ENCODE assay signal across 1 cellular context in genomic region chr19:13132471-13133166, GRCh38.
TF ChIP-seq lines count a peak whose summit lies in the region.

No MANE protein-coding gene starts in this region.

TF ChIP-seq in GM23338, 12 proteins besides CTCF, POLR2A, EP300 and RAD21 (continued from another document):
- TF ChIP-seq ZNF462 (CRISPR knock-in tag; IDR thresholded peaks at IDR 0.05) (no peak), EZH2 (IDR thresholded peaks at IDR 0.05; ENCODE audit: low read depth, unreplicated experiment) (no peak), JUNB (IDR thresholded peaks at IDR 0.05; ENCODE audit: unreplicated experiment) (no peak), ETS1 (IDR thresholded peaks at IDR 0.05) (no peak), REST (IDR thresholded peaks at IDR 0.05; ENCODE audit: unreplicated experiment) (no peak), ZNF331 (CRISPR knock-in tag; IDR thresholded peaks at IDR 0.05; ENCODE audit: low read depth) (no peak), CREB1 (CRISPR knock-in tag; IDR thresholded peaks at IDR 0.05; ENCODE audit: low read depth) (no peak), POLR2AphosphoS5 (IDR thresholded peaks at IDR 0.05; ENCODE audit: low read depth) (no peak)
TF ChIP-seq in GM23338: peak in this region for 0.
